12 cellular contexts compared by ENCODE assay signal in the genomic region with DNA sequence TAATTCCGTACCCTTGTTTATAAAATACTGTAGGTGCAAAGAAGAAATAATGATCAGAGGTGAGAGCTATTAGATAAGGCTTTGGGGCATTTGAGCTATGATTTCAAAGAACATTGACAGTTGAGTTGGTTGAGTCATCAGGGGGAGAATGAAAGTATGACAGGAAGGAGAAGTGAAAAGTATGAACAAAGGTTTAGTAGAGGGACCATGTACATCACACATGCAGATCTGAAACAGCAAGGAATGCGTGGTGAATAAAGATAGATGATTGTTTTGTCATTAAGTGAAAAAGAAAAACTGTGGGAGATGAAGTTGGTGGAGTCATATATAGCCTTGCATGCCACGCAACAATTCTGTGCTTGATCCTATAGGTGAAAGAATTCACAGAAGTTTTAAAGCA.
DNase-seq lines count a peak whose midpoint lies in the region; ATAC-seq and TF ChIP-seq lines count a peak whose summit lies in the region.
"Had no signal": no experiment of that assay in that cellular context is flagged by ENCODE, and none has a peak within 500 bp of the region (broad histone marks: within the 10 kb centered on the region; RNA-seq: fewer than 3 reads in every experiment).

No MANE protein-coding gene starts in this region.

- no peak for DNase-seq in activated CD8-positive, alpha-beta memory T cell treated with anti-CD3 and anti-CD28 coated beads, Interleukin-2, amount 10 ng/mL, durations not matched to agents 7 days and 5 days
- no peak for DNase-seq in activated CD8-positive, alpha-beta memory T cell treated with anti-CD3 and anti-CD28 coated beads for 24 hours
- DNase-seq in PC-3 (no peak), WERI-Rb-1 (no peak), hippocampal formation (lab: John Stamatoyannopoulos, UW) (no peak)
- DNase-seq: activated B cell treated with CpG ODN at 0.5 μM for 24 hours; aorta; KBM-7; NK-92 treated with Interleukin-12 subunit alpha and Interleukin-12 subunit beta, amount 100 ng/mL, for 24 hours had no signal

- POLR2A ChIA-PET in PC-3 (lab: Charles Lee; ENCODE audit: unreplicated experiment), result no interaction called here

- peak; percentile 83 for ATAC-seq in activated CD8-positive, alpha-beta memory T cell treated with anti-CD3 and anti-CD28 coated beads, Interleukin-2, amount 10 ng/mL, durations not matched to agents 7 days and 5 days
- ATAC-seq in GM21390 (IDR thresholded peaks at IDR 0.05; ENCODE audit: unreplicated experiment) (peak; percentile 98), HG03097 (IDR thresholded peaks at IDR 0.05; ENCODE audit: low FRiP score, unreplicated experiment) (peak; percentile 91), PC-3 (no peak)
- ATAC-seq in activated T-helper 17 cell treated with anti-CD3 and anti-CD28 coated beads, Interleukin-2, amount 50 U/mL, for 72 hours (replicated peaks), result peak; percentile 96

- H3K4me2 ChIP-seq in PC-3 (ENCODE audit: low read length), result no peak overlapping the region

- CTCF ChIA-PET in activated CD8-positive, alpha-beta memory T cell treated with anti-CD3 and anti-CD28 coated beads, Interleukin-2, amount 10 ng/mL, durations not matched to agents 7 days and 5 days (lab: Charles Lee), result interaction anchor here (0.7 kb wide), 1 partner anchor 9 kb away, joined by 3 read pairs; no protein-coding TSS in a partner anchor
- CTCF ChIA-PET in PC-3 (lab: Charles Lee), result no interaction called here

- H3K9me3 Mint-ChIP-seq in activated CD8-positive, alpha-beta memory T cell treated with anti-CD3 and anti-CD28 coated beads, Interleukin-2, amount 10 ng/mL, durations not matched to agents 7 days and 5 days (ENCODE audit: low read depth), result no peaks in the 10 kb centered on the region
- H3K9me3 Mint-ChIP-seq in activated T-helper 17 cell treated with anti-CD3 and anti-CD28 coated beads, Interleukin-2, amount 50 U/mL, for 72 hours, result no peaks in the 10 kb centered on the region
- H3K9me3 Mint-ChIP-seq: activated B cell treated with CpG ODN at 0.5 μM for 24 hours had no signal

- peaks cover 4% of the 10 kb centered on the region; the same call in 1 of the 2 replicates for H3K4me1 ChIP-seq in PC-3 (ENCODE audit: insufficient read depth, low read length)

- H3K4me3 ChIP-seq in PC-3 (ENCODE audit: low read length) (no peak overlapping the region), WERI-Rb-1 (ENCODE audit: low read depth, low read length) (no peak overlapping the region)

- TF ChIP-seq CTCF in PC-3 (conservative IDR thresholded peaks at IDR 0.05; ENCODE audit: low read depth, low read length) (no peak), WERI-Rb-1 (IDR thresholded peaks at IDR 0.05; ENCODE audit: low read depth, low read length) (no peak)

- H3K79me2 ChIP-seq in PC-3 (ENCODE audit: low read length), result no peaks in the 10 kb centered on the region

- H3K9ac ChIP-seq in PC-3 (ENCODE audit: low read length), result no peak overlapping the region

- H3K9me3 ChIP-seq in PC-3 (ENCODE audit: low read length) (no peaks in the 10 kb centered on the region), WERI-Rb-1 (ENCODE audit: severe bottlenecking) (no peaks in the 10 kb centered on the region)

- H3K27me3 ChIP-seq in PC-3 (ENCODE audit: low read length) (no peaks in the 10 kb centered on the region), WERI-Rb-1 (ENCODE audit: insufficient read depth, low read depth, severe bottlenecking) (peaks cover 61% of the 10 kb centered on the region)

- no peak overlapping the region for H2AFZ ChIP-seq in PC-3 (ENCODE audit: low read length)

- H3K36me3 Mint-ChIP-seq in activated CD8-positive, alpha-beta memory T cell treated with anti-CD3 and anti-CD28 coated beads, Interleukin-2, amount 10 ng/mL, durations not matched to agents 7 days and 5 days, result peaks cover 12% of the 10 kb centered on the region
- H3K36me3 Mint-ChIP-seq in activated T-helper 17 cell treated with anti-CD3 and anti-CD28 coated beads, Interleukin-2, amount 50 U/mL, for 72 hours (ENCODE audit: low read depth), result peaks cover 14% of the 10 kb centered on the region

- H3F3A ChIP-seq in PC-3 (ENCODE audit: low read length, unreplicated experiment), result no peaks in the 10 kb centered on the region

- no TSS peak for BruUV-seq in PC-3 (replicated peaks; lab: Mats Ljungman, UMichigan)

- H3K9me2 ChIP-seq in PC-3 (replicated peaks; ENCODE audit: low read length), result no peaks in the 10 kb centered on the region

- no peaks in the 10 kb centered on the region for H3K27me3 Mint-ChIP-seq in activated CD8-positive, alpha-beta memory T cell treated with anti-CD3 and anti-CD28 coated beads, Interleukin-2, amount 10 ng/mL, durations not matched to agents 7 days and 5 days
- no peaks in the 10 kb centered on the region for H3K27me3 Mint-ChIP-seq in activated T-helper 17 cell treated with anti-CD3 and anti-CD28 coated beads, Interleukin-2, amount 50 U/mL, for 72 hours
- H3K27me3 Mint-ChIP-seq: activated B cell treated with CpG ODN at 0.5 μM for 24 hours had no signal

- H3K4me1 Mint-ChIP-seq in activated CD8-positive, alpha-beta memory T cell treated with anti-CD3 and anti-CD28 coated beads, Interleukin-2, amount 10 ng/mL, durations not matched to agents 7 days and 5 days, result peaks cover 10% of the 10 kb centered on the region
- H3K4me1 Mint-ChIP-seq in activated T-helper 17 cell treated with anti-CD3 and anti-CD28 coated beads, Interleukin-2, amount 50 U/mL, for 72 hours, result no peaks in the 10 kb centered on the region
- H3K4me1 Mint-ChIP-seq: activated B cell treated with CpG ODN at 0.5 μM for 24 hours had no signal

- H3K27ac ChIP-seq in PC-3 (ENCODE audit: low read length), result no peak overlapping the region
- no peak overlapping the region for H3K27ac ChIP-seq in WERI-Rb-1

- no peak overlapping the region for H3K27ac Mint-ChIP-seq in activated CD8-positive, alpha-beta memory T cell treated with anti-CD3 and anti-CD28 coated beads, Interleukin-2, amount 10 ng/mL, durations not matched to agents 7 days and 5 days
- no peak overlapping the region for H3K27ac Mint-ChIP-seq in activated T-helper 17 cell treated with anti-CD3 and anti-CD28 coated beads, Interleukin-2, amount 50 U/mL, for 72 hours
- H3K27ac Mint-ChIP-seq: activated B cell treated with CpG ODN at 0.5 μM for 24 hours had no signal

- H4K20me1 ChIP-seq in PC-3 (ENCODE audit: low read length), result no peaks in the 10 kb centered on the region

- H3K4me3 Mint-ChIP-seq in activated CD8-positive, alpha-beta memory T cell treated with anti-CD3 and anti-CD28 coated beads, Interleukin-2, amount 10 ng/mL, durations not matched to agents 7 days and 5 days, result no peak overlapping the region
- H3K4me3 Mint-ChIP-seq in activated T-helper 17 cell treated with anti-CD3 and anti-CD28 coated beads, Interleukin-2, amount 50 U/mL, for 72 hours, result no peak overlapping the region
- H3K4me3 Mint-ChIP-seq: activated B cell treated with CpG ODN at 0.5 μM for 24 hours had no signal

- intact Hi-C loops in PC-3 (cut with micrococcal nuclease), result no loop called here

- H3K36me3 ChIP-seq in PC-3 (ENCODE audit: low read depth, low read length) (no peaks in the 10 kb centered on the region), WERI-Rb-1 (no peaks in the 10 kb centered on the region)
